Comparison of ENCODE assay signal across 9 cellular contexts in the genomic region with DNA sequence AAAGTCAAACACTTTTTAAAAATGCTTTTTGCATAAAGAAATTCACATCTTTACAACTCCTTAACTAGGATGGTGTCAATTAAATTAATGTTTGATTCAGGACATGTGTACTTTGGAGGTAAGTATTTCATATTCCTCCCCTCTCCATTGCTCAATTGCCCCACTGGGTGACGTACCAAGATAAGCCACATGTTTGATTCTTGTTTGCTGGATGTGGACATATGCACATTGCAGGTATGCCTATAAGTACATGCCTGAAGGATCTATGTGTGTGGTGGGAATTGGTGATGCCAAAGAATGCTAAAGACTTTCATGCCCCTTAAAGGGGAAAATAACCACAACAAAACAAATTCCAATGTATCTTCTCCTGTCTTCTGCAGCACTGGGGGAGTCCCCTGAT. TPM values are rescaled to one million over a fixed set of nuclear protein-coding genes. Genes with fewer than 3 reads are reported as not detected.
DNase-seq lines count a peak whose midpoint lies in the region; ATAC-seq and TF ChIP-seq lines count a peak whose summit lies in the region.
"Had no signal": no experiment of that assay in that cellular context is flagged by ENCODE, and none has a peak within 500 bp of the region (broad histone marks: within the 10 kb centered on the region; RNA-seq: fewer than 3 reads in every experiment).

No MANE protein-coding gene starts in this region.

- H3K27me3 ChIP-seq in BLaER1 treated with 17β-estradiol and CSF1 and Interleukin-3, amounts not matched to agents 10 nM and 100 nM: no peaks in the 10 kb centered on the region
- no peaks in the 10 kb centered on the region for H3K27me3 ChIP-seq in left lung
- H3K27me3 ChIP-seq in tibial nerve: no peaks in the 10 kb centered on the region

- peaks cover 79% of the 10 kb centered on the region for H3K4me1 Mint-ChIP-seq in activated naive CD8-positive, alpha-beta T cell treated with anti-CD3 and anti-CD28 coated beads for 36 hours

- H3K36me3 ChIP-seq in BLaER1 treated with 17β-estradiol and CSF1 and Interleukin-3, amounts not matched to agents 10 nM and 100 nM: peaks cover 43 to 100% (median 87%) of the 10 kb centered on the region in 11 experiments
- H3K36me3 ChIP-seq in left lung: peaks cover 0 to 22% of the 10 kb centered on the region in 2 donors
- peaks cover 0 to 4% (median 0%) of the 10 kb centered on the region in 3 donors for H3K36me3 ChIP-seq in tibial nerve
- H3K36me3 ChIP-seq: WERI-Rb-1 had no signal

- H3K4me3 ChIP-seq in BLaER1 treated with 17β-estradiol and CSF1 and Interleukin-3, amounts not matched to agents 10 nM and 100 nM: peak overlapping the region in 8 of 10 experiments; percentile 92 to 98 (median 95); a peak in 11 of 20 replicates
- H3K4me3 ChIP-seq in HFF-Myc (replicated peaks; ENCODE audit: low read depth, low read length): peak overlapping the region; percentile 78
- H3K4me3 ChIP-seq in left lung: peak overlapping the region in 1 of 2 donors; percentile 77
- no peak overlapping the region for H3K4me3 ChIP-seq in tibial nerve

- H3K27ac ChIP-seq in BLaER1 treated with 17β-estradiol and CSF1 and Interleukin-3, amounts not matched to agents 10 nM and 100 nM: peak overlapping the region in 10 of 11 experiments; percentile 54 to 97 (median 86); a peak in 18 of 22 replicates
- H3K27ac ChIP-seq in left lung (peak overlapping the region; percentile 62 to 96), tibial nerve (no peak overlapping the region)
- H3K27ac ChIP-seq: WERI-Rb-1 had no signal

- H3K9ac ChIP-seq in BLaER1 treated with 17β-estradiol and CSF1 and Interleukin-3, amounts not matched to agents 10 nM and 100 nM: peak overlapping the region in 5 of 11 experiments; percentile 48 to 97 (median 70); a peak in 6 of 22 replicates

- TF ChIP-seq CTCF in HFF-Myc (IDR thresholded peaks at IDR 0.05; ENCODE audit: low read depth, low read length, missing control alignments): no peak
- TF ChIP-seq CTCF in left lung (IDR thresholded peaks at IDR 0.05): no peak
- TF ChIP-seq CTCF in tibial nerve (IDR thresholded peaks at IDR 0.05): no peak

- H3K9me3 Mint-ChIP-seq in activated naive CD8-positive, alpha-beta T cell treated with anti-CD3 and anti-CD28 coated beads for 36 hours: peaks cover 11% of the 10 kb centered on the region

- DNase-seq in HFF-Myc (ENCODE audit: extremely low read depth, low read depth): no peak
- DNase-seq in activated naive CD8-positive, alpha-beta T cell treated with anti-CD3 and anti-CD28 coated beads for 36 hours: no peak
- DNase-seq in left lung: no peak
- no peak for DNase-seq in tibial nerve (ENCODE audit: low spot score in 2 of 2)
- no peak for DNase-seq in C1 segment of cervical spinal cord (lab: John Stamatoyannopoulos, UW)
- DNase-seq: WERI-Rb-1 had no signal

- H3K4me2 ChIP-seq in BLaER1 treated with 17β-estradiol and CSF1 and Interleukin-3, amounts not matched to agents 10 nM and 100 nM: peak overlapping the region; percentile 84 to 98 (median 94)

- H4K20me1 ChIP-seq in BLaER1 treated with 17β-estradiol and CSF1 and Interleukin-3, amounts not matched to agents 10 nM and 100 nM: peaks cover 63 to 100% (median 97%) of the 10 kb centered on the region in 11 experiments; a peak in 21 of 22 replicates

- intact Hi-C loops in left lung (cut with DNase I): no loop called here

- peaks cover 85% of the 10 kb centered on the region for H3K36me3 Mint-ChIP-seq in activated naive CD8-positive, alpha-beta T cell treated with anti-CD3 and anti-CD28 coated beads for 36 hours

- peak overlapping the region; percentile 78 for H3K4me3 Mint-ChIP-seq in activated naive CD8-positive, alpha-beta T cell treated with anti-CD3 and anti-CD28 coated beads for 36 hours

- no peak for TF ChIP-seq POLR2A in tibial nerve (IDR thresholded peaks at IDR 0.05)

- TF ChIP-seq EP300 in tibial nerve (IDR thresholded peaks at IDR 0.05): no peak

- peak overlapping the region; percentile 99 for H3K27ac Mint-ChIP-seq in activated naive CD8-positive, alpha-beta T cell treated with anti-CD3 and anti-CD28 coated beads for 36 hours

- ATAC-seq in left lung (peak; percentile 32), HG02763 (IDR thresholded peaks at IDR 0.05; ENCODE audit: unreplicated experiment) (no peak), GM21390 (IDR thresholded peaks at IDR 0.05; ENCODE audit: unreplicated experiment) (no peak)

- H3K4me1 ChIP-seq in BLaER1 treated with 17β-estradiol and CSF1 and Interleukin-3, amounts not matched to agents 10 nM and 100 nM: peaks cover 58 to 90% (median 68%) of the 10 kb centered on the region in 10 experiments
- peaks cover 28 to 91% of the 10 kb centered on the region in 2 donors for H3K4me1 ChIP-seq in left lung
- H3K4me1 ChIP-seq in tibial nerve: peaks cover 0 to 66% (median 32%) of the 10 kb centered on the region in 4 donors

- peaks cover 0 to 40% (median 27%) of the 10 kb centered on the region in 11 experiments; a peak in 19 of 22 replicates for H3K9me3 ChIP-seq in BLaER1 treated with 17β-estradiol and CSF1 and Interleukin-3, amounts not matched to agents 10 nM and 100 nM (replicated peaks in 1 of 11)
- H3K9me3 ChIP-seq in left lung (no peaks in the 10 kb centered on the region), tibial nerve (no peaks in the 10 kb centered on the region)

- no peaks in the 10 kb centered on the region for H3K27me3 Mint-ChIP-seq in activated naive CD8-positive, alpha-beta T cell treated with anti-CD3 and anti-CD28 coated beads for 36 hours

- WGBS in tibial nerve, 2 donors: 52 to 60% methylated on average over 1 of the region's 1 CpG

RNA-seq across cellular contexts. Expression of a gene that starts 5.8 kb away (rescaled TPM):
- total RNA-seq in activated naive CD8-positive, alpha-beta T cell treated with anti-CD3 and anti-CD28 coated beads for 36 hours: 100 to 1,000 TPM; 380 to 428 TPM
- total RNA-seq in left lung (100 to 1,000 TPM; 479 to 693 TPM), tibial nerve (100 to 1,000 TPM in 1 of 4 donors, 10 to 100 TPM in 3; 67.1 to 180 (median 84.8) TPM)

Comparison
In these comparisons a context has a peak if more than half of its experiments do, and no peak if none do; other contexts are left out.
1. H3K27ac ChIP-seq: peak in BLaER1 treated with 17β-estradiol and CSF1 and Interleukin-3, amounts not matched to agents 10 nM and 100 nM (10 of 11) and left lung (2 of 2); none in tibial nerve (0 of 4).
2. H3K4me3 ChIP-seq: peak in BLaER1 treated with 17β-estradiol and CSF1 and Interleukin-3, amounts not matched to agents 10 nM and 100 nM (8 of 10) and HFF-Myc (single experiment); none in tibial nerve (0 of 4).